9 cellular contexts compared by ENCODE assay signal in the genomic region with DNA sequence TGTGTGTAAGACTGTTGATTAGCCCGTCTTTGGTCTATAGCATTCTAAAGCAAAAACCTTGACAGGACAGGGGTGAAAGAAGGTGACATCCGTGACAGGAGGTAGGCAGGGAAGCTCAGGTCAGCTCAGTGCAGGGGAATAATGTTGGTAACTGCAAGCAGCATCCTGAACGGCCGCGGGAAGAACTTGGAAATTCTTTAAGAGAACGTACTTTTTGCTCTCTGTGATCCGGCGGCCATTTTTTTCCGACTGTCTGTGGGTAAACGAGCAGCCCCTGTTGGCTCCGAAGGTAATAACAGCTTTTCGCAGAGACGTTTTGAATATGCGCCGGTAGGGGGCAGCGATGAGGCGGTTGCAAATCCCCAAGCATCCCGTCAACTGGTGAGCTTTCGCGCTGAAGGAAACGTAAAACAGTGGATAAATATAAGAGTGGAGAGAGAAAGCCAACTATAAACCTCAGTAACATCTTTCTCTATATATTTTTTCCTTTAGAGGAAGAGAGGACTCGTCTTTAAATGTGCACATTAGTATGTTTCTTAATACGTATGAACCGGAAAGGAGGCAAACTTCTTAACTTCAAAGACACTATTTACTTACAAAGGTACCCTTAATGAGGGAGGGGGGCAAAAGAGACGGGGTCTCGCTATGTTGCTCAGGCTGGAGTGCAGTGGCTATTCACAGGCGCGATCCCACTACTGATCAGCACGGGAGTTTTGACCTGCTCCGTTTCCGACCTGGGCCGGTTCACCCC. TPM values are rescaled to one million over a fixed set of nuclear protein-coding genes. Genes with fewer than 3 reads are reported as not detected.
DNase-seq lines count a peak whose midpoint lies in the region; ATAC-seq and TF ChIP-seq lines count a peak whose summit lies in the region.
"Had no signal": no experiment of that assay in that cellular context is flagged by ENCODE, and none has a peak within 500 bp of the region (broad histone marks: within the 10 kb centered on the region; RNA-seq: fewer than 3 reads in every experiment).

No MANE protein-coding gene starts in this region.

- ATAC-seq in GM21717 (IDR thresholded peaks at IDR 0.05; ENCODE audit: unreplicated experiment): peak; percentile 20
- ATAC-seq in stimulated activated naive CD8-positive, alpha-beta T cell treated with anti-CD3 and anti-CD28 coated beads, Interleukin-15, Interleukin-2, amounts not matched to agents 100 U/mL and 50 U/mL, for 24 hours: peak; percentile 57

- peak; percentile 77 to 84 for DNase-seq in Caco-2
- DNase-seq in LoVo (ENCODE audit: low spot score): peak; percentile 83
- DNase-seq in RWPE1 (ENCODE audit: low spot score): peak; percentile 56
- peak; percentile 83 for DNase-seq in activated T-helper 2 cell treated with anti-CD3 and anti-CD28 coated beads, Interferon-gamma antibody, Interleukin-2, Interleukin-4, amounts not matched to agents 10 μg/mL and 5 μg/mL and 100 μg/mL, durations not matched to agents 14 hours and 24 hours and 36 hours (ENCODE audit: low spot score)
- peak; percentile 92 for DNase-seq in fibroblast of villous mesenchyme (ENCODE audit: low read depth)
- DNase-seq in stimulated activated naive CD8-positive, alpha-beta T cell treated with anti-CD3 and anti-CD28 coated beads, Interleukin-15, Interleukin-2, amounts not matched to agents 100 U/mL and 50 U/mL, for 24 hours: peak; percentile 83

- peak overlapping the region; percentile 53 for H3K4me2 ChIP-seq in neural cell (ENCODE audit: low read length)

- H3K27me3 Mint-ChIP-seq in Caco-2 (ENCODE audit: insufficient read depth, unreplicated experiment): peaks cover 3% of the 10 kb centered on the region
- no peaks in the 10 kb centered on the region for H3K27me3 Mint-ChIP-seq in activated T-helper 2 cell treated with anti-CD3 and anti-CD28 coated beads, Interferon-gamma antibody, Interleukin-2, Interleukin-4, amounts not matched to agents 10 μg/mL and 5 μg/mL and 100 μg/mL, durations not matched to agents 14 hours and 24 hours and 36 hours (ENCODE audit: low read depth)

- H4K20me1 ChIP-seq in neural cell (ENCODE audit: insufficient read depth): no peaks in the 10 kb centered on the region

- no peak for TF ChIP-seq EP300 in neural cell (conservative IDR thresholded peaks at IDR 0.05; ENCODE audit: poor library complexity, severe bottlenecking)

- H3K9me3 ChIP-seq in Caco-2 (no peaks in the 10 kb centered on the region), neural cell (ENCODE audit: low read length) (no peaks in the 10 kb centered on the region)

- H3K9ac ChIP-seq in neural cell (ENCODE audit: low read length): peak overlapping the region; percentile 76

- H3K4me3 Mint-ChIP-seq in Caco-2 (ENCODE audit: unreplicated experiment): no peak overlapping the region
- H3K4me3 Mint-ChIP-seq in activated T-helper 2 cell treated with anti-CD3 and anti-CD28 coated beads, Interferon-gamma antibody, Interleukin-2, Interleukin-4, amounts not matched to agents 10 μg/mL and 5 μg/mL and 100 μg/mL, durations not matched to agents 14 hours and 24 hours and 36 hours (ENCODE audit: low read depth): no peak overlapping the region
- H3K4me3 Mint-ChIP-seq: stimulated activated naive CD8-positive, alpha-beta T cell treated with anti-CD3 and anti-CD28 coated beads, Interleukin-15, Interleukin-2, amounts not matched to agents 100 ng/mL and 50 ng/mL, for 24 hours had no signal

- CTCF ChIA-PET in Caco-2 (lab: Charles Lee): interaction anchor here (0.8 to 4.1 kb wide), 19 partner anchors 9 to 250 kb away, joined by 3 to 64 read pairs (median 4); a partner anchor contains a TSS
- CTCF ChIA-PET in RWPE1 (lab: Yijun Ruan, JAX): interaction anchor here (0.5 to 3.3 kb wide), 47 partner anchors 10 to 403 kb away, joined by 3 to 38 read pairs (median 3); a partner anchor contains a TSS

- H2AFZ ChIP-seq in neural cell (ENCODE audit: low read depth, low read length): peak overlapping the region; percentile 46

- no peaks in the 10 kb centered on the region for H3K9me2 ChIP-seq in neural cell (ENCODE audit: insufficient read depth, low read length)

- H3K27ac ChIP-seq in RWPE1 (peak overlapping the region; percentile 93), neural cell (ENCODE audit: low read length) (peak overlapping the region; percentile 98)

- no peaks in the 10 kb centered on the region for H3K79me2 ChIP-seq in neural cell (replicated peaks; ENCODE audit: insufficient read depth, low read length)

- peaks cover 5% of the 10 kb centered on the region; the same call in 1 of the 2 replicates for H3K4me1 ChIP-seq in Caco-2

- H3K9me3 Mint-ChIP-seq in Caco-2 (ENCODE audit: unreplicated experiment): no peaks in the 10 kb centered on the region
- no peaks in the 10 kb centered on the region for H3K9me3 Mint-ChIP-seq in activated T-helper 2 cell treated with anti-CD3 and anti-CD28 coated beads, Interferon-gamma antibody, Interleukin-2, Interleukin-4, amounts not matched to agents 10 μg/mL and 5 μg/mL and 100 μg/mL, durations not matched to agents 14 hours and 24 hours and 36 hours
- H3K9me3 Mint-ChIP-seq: stimulated activated naive CD8-positive, alpha-beta T cell treated with anti-CD3 and anti-CD28 coated beads, Interleukin-15, Interleukin-2, amounts not matched to agents 100 ng/mL and 50 ng/mL, for 24 hours had no signal

- TF ChIP-seq CTCF in Caco-2 (IDR thresholded peaks at IDR 0.05; ENCODE audit: insufficient read depth in 1 of 2, low read depth in 1 of 2, low read length in 1 of 2, severe bottlenecking in 1 of 2, unreplicated experiment in 1 of 2): peak; percentile 100
- peak; percentile 100 for TF ChIP-seq CTCF in RWPE1 (conservative IDR thresholded peaks at IDR 0.05; ENCODE audit: low read depth)
- peak; percentile 100 for TF ChIP-seq CTCF in fibroblast of villous mesenchyme (IDR thresholded peaks at IDR 0.05; ENCODE audit: insufficient read depth, low read depth, low read length)
- TF ChIP-seq CTCF in neural cell (IDR thresholded peaks at IDR 0.05; ENCODE audit: poor library complexity, severe bottlenecking): peak; percentile 100

- POLR2A ChIA-PET in Caco-2 (lab: Charles Lee): interaction anchor here (0.5 to 2.7 kb wide), 14 partner anchors 9 to 254 kb away, joined by 3 to 19 read pairs (median 6); a partner anchor contains a TSS
- POLR2A ChIA-PET in RWPE1 (lab: Yijun Ruan, JAX; ENCODE audit: low non-redundant PET): interaction anchor here (0.6 to 1.0 kb wide), 3 partner anchors 9 to 276 kb away, joined by 3 to 4 read pairs (median 3); a partner anchor contains a TSS

- H3K4me1 Mint-ChIP-seq in Caco-2 (ENCODE audit: low read depth, unreplicated experiment): peaks cover 11% of the 10 kb centered on the region
- H3K4me1 Mint-ChIP-seq in activated T-helper 2 cell treated with anti-CD3 and anti-CD28 coated beads, Interferon-gamma antibody, Interleukin-2, Interleukin-4, amounts not matched to agents 10 μg/mL and 5 μg/mL and 100 μg/mL, durations not matched to agents 14 hours and 24 hours and 36 hours (ENCODE audit: low read depth): peaks cover 16% of the 10 kb centered on the region

- no peaks in the 10 kb centered on the region for H3K27me3 ChIP-seq in Caco-2 (replicated peaks; ENCODE audit: control insufficient read depth, insufficient read depth, low read length)
- no peaks in the 10 kb centered on the region for H3K27me3 ChIP-seq in neural cell (ENCODE audit: insufficient read depth, low read depth, low read length)

- H3K36me3 Mint-ChIP-seq in Caco-2 (ENCODE audit: insufficient read depth, unreplicated experiment): peaks cover 22% of the 10 kb centered on the region
- no peaks in the 10 kb centered on the region for H3K36me3 Mint-ChIP-seq in activated T-helper 2 cell treated with anti-CD3 and anti-CD28 coated beads, Interferon-gamma antibody, Interleukin-2, Interleukin-4, amounts not matched to agents 10 μg/mL and 5 μg/mL and 100 μg/mL, durations not matched to agents 14 hours and 24 hours and 36 hours (ENCODE audit: low read depth)

- H3K36me3 ChIP-seq in Caco-2 (ENCODE audit: control insufficient read depth, insufficient read depth, low read length) (no peaks in the 10 kb centered on the region), neural cell (ENCODE audit: insufficient read depth, low read length) (no peaks in the 10 kb centered on the region)

- no TSS peak for BruUV-seq in Caco-2 (replicated peaks; lab: Mats Ljungman, UMichigan)

- intact Hi-C loops in Caco-2 (cut with micrococcal nuclease; ENCODE audit: unreplicated experiment): loop anchor here (1.0 to 5.0 kb wide), 4 partner anchors 9 to 450 kb away; a partner anchor contains a TSS
- intact Hi-C loops in activated T-helper 2 cell treated with anti-CD3 and anti-CD28 coated beads, Interferon-gamma antibody, Interleukin-2, Interleukin-4, amounts not matched to agents 10 μg/mL and 5 μg/mL and 100 μg/mL, durations not matched to agents 14 hours and 24 hours and 36 hours (cut with micrococcal nuclease): loop anchor here (1.0 to 10.0 kb wide), 9 partner anchors 9 to 973 kb away; a partner anchor contains a TSS

- peak; percentile 22 for TF ChIP-seq RAD21 in neural cell (conservative IDR thresholded peaks at IDR 0.05)

- no peak overlapping the region for H3K27ac Mint-ChIP-seq in Caco-2 (ENCODE audit: unreplicated experiment)
- no peak overlapping the region for H3K27ac Mint-ChIP-seq in activated T-helper 2 cell treated with anti-CD3 and anti-CD28 coated beads, Interferon-gamma antibody, Interleukin-2, Interleukin-4, amounts not matched to agents 10 μg/mL and 5 μg/mL and 100 μg/mL, durations not matched to agents 14 hours and 24 hours and 36 hours
- H3K27ac Mint-ChIP-seq: stimulated activated naive CD8-positive, alpha-beta T cell treated with anti-CD3 and anti-CD28 coated beads, Interleukin-15, Interleukin-2, amounts not matched to agents 100 ng/mL and 50 ng/mL, for 24 hours had no signal

- H3K4me3 ChIP-seq in Caco-2 (ENCODE audit: low read depth, low read length): peak overlapping the region; percentile 69
- peak overlapping the region; percentile 71 for H3K4me3 ChIP-seq in fibroblast of villous mesenchyme (ENCODE audit: low read depth, low read length)
- H3K4me3 ChIP-seq in neural cell (ENCODE audit: low read length): peak overlapping the region; percentile 88

- H3F3A ChIP-seq in neural cell (ENCODE audit: insufficient read depth, low read length, poor library complexity, severe bottlenecking): peaks cover 10% of the 10 kb centered on the region

TF ChIP-seq in neural cell, 6 proteins besides CTCF, POLR2A, EP300 and RAD21 (continues in another document):
- TF ChIP-seq TAF1 (IDR thresholded peaks at IDR 0.05; ENCODE audit: low read depth): peak; percentile 46

RNA-seq across cellular contexts. Expression of a gene that starts 9.5 kb away (rescaled TPM):
- 57.4 and 62.7 TPM in 2 replicates for total RNA-seq in Caco-2 (2022)
- 75.0 and 81.0 TPM in 2 replicates for total RNA-seq in activated T-helper 2 cell treated with anti-CD3 and anti-CD28 coated beads, Interferon-gamma antibody, Interleukin-2, Interleukin-4, amounts not matched to agents 10 μg/mL and 5 μg/mL and 100 μg/mL, durations not matched to agents 14 hours and 24 hours and 36 hours
- 70.0 and 72.5 TPM in 2 replicates for total RNA-seq in fibroblast of villous mesenchyme
- polyA plus RNA-seq in neural cell: 91.0 and 113 TPM in 2 replicates
- 154 and 193 TPM in 2 replicates for polyA minus RNA-seq in neural cell

RNA-seq across cellular contexts. Expression of a gene that starts 30.8 kb away (rescaled TPM):
- 58.1 and 58.8 TPM in 2 replicates for total RNA-seq in Caco-2 (2022)
- 162 and 165 TPM in 2 replicates for total RNA-seq in activated T-helper 2 cell treated with anti-CD3 and anti-CD28 coated beads, Interferon-gamma antibody, Interleukin-2, Interleukin-4, amounts not matched to agents 10 μg/mL and 5 μg/mL and 100 μg/mL, durations not matched to agents 14 hours and 24 hours and 36 hours
- total RNA-seq in fibroblast of villous mesenchyme: 60.2 and 111 TPM in 2 replicates
- 23.0 and 24.1 TPM in 2 replicates for polyA plus RNA-seq in neural cell
- 48.7 and 49.7 TPM in 2 replicates for polyA minus RNA-seq in neural cell

Comparison
In these comparisons a context has a peak if more than half of its experiments do, and no peak if none do; other contexts are left out.
1. Peak in every context shown above with its lines: DNase-seq, ATAC-seq, H3K4me3 ChIP-seq and H3K27ac ChIP-seq.